ENCODE assay signal across 2 cellular contexts in the genomic region with DNA sequence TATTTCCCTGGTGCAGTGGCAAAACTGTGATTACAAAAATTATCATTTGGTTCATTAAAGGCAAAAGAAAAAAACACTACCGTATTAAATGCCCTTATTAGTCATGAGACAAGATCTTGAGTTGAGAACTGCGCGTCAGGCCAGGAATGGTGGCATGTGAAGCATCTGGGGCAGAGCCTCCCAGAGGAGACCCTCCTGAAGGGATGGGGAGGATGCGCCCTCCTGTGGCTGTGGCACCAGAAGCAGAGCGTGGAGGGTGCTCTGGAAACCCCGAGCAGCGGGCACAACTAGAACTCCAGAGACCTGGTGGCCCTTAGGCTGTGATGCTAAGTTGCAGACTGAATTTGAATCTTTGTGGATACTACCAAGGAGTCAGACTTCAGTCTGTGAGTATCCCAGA.
A peak's percentile ranks its signal among the peaks of the same experiment; 100 is the strongest.
TF ChIP-seq lines count a peak whose summit lies in the region.

No MANE protein-coding gene starts in this region.

TF ChIP-seq in GM23338, 12 proteins besides CTCF, POLR2A, EP300 and RAD21:
- no peak for TF ChIP-seq POLR2AphosphoS5 (IDR thresholded peaks at IDR 0.05; ENCODE audit: low read depth)

TF ChIP-seq in HepG2, 621 proteins besides CTCF, POLR2A, EP300 and RAD21 (continues in another document):
- no peak for TF ChIP-seq RBFOX2 (IDR thresholded peaks at IDR 0.05; ENCODE audit: low read depth, low read length)
- TF ChIP-seq, protein P1, sequence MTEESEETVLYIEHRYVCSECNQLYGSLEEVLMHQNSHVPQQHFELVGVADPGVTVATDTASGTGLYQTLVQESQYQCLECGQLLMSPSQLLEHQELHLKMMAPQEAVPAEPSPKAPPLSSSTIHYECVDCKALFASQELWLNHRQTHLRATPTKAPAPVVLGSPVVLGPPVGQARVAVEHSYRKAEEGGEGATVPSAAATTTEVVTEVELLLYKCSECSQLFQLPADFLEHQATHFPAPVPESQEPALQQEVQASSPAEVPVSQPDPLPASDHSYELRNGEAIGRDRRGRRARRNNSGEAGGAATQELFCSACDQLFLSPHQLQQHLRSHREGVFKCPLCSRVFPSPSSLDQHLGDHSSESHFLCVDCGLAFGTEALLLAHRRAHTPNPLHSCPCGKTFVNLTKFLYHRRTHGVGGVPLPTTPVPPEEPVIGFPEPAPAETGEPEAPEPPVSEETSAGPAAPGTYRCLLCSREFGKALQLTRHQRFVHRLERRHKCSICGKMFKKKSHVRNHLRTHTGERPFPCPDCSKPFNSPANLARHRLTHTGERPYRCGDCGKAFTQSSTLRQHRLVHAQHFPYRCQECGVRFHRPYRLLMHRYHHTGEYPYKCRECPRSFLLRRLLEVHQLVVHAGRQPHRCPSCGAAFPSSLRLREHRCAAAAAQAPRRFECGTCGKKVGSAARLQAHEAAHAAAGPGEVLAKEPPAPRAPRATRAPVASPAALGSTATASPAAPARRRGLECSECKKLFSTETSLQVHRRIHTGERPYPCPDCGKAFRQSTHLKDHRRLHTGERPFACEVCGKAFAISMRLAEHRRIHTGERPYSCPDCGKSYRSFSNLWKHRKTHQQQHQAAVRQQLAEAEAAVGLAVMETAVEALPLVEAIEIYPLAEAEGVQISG (CRISPR knock-in tag; IDR thresholded peaks at IDR 0.05), result no peak
- no peak for TF ChIP-seq EEA1 (CRISPR knock-in tag; IDR thresholded peaks at IDR 0.05; ENCODE audit: borderline replicate concordance)
- TF ChIP-seq, protein P2, sequence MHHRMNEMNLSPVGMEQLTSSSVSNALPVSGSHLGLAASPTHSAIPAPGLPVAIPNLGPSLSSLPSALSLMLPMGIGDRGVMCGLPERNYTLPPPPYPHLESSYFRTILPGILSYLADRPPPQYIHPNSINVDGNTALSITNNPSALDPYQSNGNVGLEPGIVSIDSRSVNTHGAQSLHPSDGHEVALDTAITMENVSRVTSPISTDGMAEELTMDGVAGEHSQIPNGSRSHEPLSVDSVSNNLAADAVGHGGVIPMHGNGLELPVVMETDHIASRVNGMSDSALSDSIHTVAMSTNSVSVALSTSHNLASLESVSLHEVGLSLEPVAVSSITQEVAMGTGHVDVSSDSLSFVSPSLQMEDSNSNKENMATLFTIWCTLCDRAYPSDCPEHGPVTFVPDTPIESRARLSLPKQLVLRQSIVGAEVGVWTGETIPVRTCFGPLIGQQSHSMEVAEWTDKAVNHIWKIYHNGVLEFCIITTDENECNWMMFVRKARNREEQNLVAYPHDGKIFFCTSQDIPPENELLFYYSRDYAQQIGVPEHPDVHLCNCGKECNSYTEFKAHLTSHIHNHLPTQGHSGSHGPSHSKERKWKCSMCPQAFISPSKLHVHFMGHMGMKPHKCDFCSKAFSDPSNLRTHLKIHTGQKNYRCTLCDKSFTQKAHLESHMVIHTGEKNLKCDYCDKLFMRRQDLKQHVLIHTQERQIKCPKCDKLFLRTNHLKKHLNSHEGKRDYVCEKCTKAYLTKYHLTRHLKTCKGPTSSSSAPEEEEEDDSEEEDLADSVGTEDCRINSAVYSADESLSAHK (CRISPR knock-in tag; IDR thresholded peaks at IDR 0.05; ENCODE audit: borderline replicate concordance), result no peak
- TF ChIP-seq, protein P3, sequence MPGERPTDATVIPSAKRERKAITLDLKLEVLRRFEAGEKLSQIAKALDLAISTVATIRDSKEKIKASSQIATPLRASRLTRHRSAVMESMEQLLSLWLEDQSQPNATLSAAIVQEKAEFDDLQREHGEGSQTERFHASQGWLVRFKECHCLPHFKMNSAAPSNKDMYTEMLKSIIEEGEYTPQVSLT (CRISPR knock-in tag; IDR thresholded peaks at IDR 0.05; ENCODE audit: borderline replicate concordance, low read depth), result no peak
- TF ChIP-seq MLLT10 (CRISPR knock-in tag; IDR thresholded peaks at IDR 0.05), result no peak
- TF ChIP-seq TCF12 (IDR thresholded peaks at IDR 0.05), result no peak
- TF ChIP-seq TCF12 (CRISPR knock-in tag; IDR thresholded peaks at IDR 0.05), result no peak
- TF ChIP-seq ZNF501 (CRISPR knock-in tag; IDR thresholded peaks at IDR 0.05), result no peak
- no peak for TF ChIP-seq ZNF256 (CRISPR knock-in tag; conservative IDR thresholded peaks at IDR 0.05)
- TF ChIP-seq SRY (CRISPR knock-in tag; IDR thresholded peaks at IDR 0.05), result no peak
- TF ChIP-seq PPARG (CRISPR knock-in tag; conservative IDR thresholded peaks at IDR 0.05), result no peak
- TF ChIP-seq, protein P4, sequence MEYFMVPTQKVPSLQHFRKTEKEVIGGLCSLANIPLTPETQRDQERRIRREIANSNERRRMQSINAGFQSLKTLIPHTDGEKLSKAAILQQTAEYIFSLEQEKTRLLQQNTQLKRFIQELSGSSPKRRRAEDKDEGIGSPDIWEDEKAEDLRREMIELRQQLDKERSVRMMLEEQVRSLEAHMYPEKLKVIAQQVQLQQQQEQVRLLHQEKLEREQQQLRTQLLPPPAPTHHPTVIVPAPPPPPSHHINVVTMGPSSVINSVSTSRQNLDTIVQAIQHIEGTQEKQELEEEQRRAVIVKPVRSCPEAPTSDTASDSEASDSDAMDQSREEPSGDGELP (IDR thresholded peaks at IDR 0.05; ENCODE audit: borderline replicate concordance, low read depth), result no peak
- TF ChIP-seq NRL (CRISPR knock-in tag; IDR thresholded peaks at IDR 0.05; ENCODE audit: borderline replicate concordance), result no peak
- no peak for TF ChIP-seq ZNF777 (CRISPR knock-in tag; IDR thresholded peaks at IDR 0.05)
- TF ChIP-seq DMAP1 (CRISPR knock-in tag; IDR thresholded peaks at IDR 0.05), result no peak
- no peak for TF ChIP-seq ZNF350 (CRISPR knock-in tag; IDR thresholded peaks at IDR 0.05; ENCODE audit: borderline replicate concordance, low read depth)
- TF ChIP-seq AHR (CRISPR knock-in tag; IDR thresholded peaks at IDR 0.05), result no peak
- TF ChIP-seq, protein P5, sequence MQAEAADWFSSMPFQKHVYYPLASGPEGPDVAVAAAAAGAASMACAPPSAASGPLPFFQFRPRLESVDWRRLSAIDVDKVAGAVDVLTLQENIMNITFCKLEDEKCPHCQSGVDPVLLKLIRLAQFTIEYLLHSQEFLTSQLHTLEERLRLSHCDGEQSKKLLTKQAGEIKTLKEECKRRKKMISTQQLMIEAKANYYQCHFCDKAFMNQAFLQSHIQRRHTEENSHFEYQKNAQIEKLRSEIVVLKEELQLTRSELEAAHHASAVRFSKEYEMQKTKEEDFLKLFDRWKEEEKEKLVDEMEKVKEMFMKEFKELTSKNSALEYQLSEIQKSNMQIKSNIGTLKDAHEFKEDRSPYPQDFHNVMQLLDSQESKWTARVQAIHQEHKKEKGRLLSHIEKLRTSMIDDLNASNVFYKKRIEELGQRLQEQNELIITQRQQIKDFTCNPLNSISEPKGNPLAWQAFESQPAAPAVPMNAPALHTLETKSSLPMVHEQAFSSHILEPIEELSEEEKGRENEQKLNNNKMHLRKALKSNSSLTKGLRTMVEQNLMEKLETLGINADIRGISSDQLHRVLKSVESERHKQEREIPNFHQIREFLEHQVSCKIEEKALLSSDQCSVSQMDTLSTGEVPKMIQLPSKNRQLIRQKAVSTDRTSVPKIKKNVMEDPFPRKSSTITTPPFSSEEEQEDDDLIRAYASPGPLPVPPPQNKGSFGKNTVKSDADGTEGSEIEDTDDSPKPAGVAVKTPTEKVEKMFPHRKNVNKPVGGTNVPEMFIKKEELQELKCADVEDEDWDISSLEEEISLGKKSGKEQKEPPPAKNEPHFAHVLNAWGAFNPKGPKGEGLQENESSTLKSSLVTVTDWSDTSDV (CRISPR knock-in tag; IDR thresholded peaks at IDR 0.05), result no peak
- TF ChIP-seq, protein P6, sequence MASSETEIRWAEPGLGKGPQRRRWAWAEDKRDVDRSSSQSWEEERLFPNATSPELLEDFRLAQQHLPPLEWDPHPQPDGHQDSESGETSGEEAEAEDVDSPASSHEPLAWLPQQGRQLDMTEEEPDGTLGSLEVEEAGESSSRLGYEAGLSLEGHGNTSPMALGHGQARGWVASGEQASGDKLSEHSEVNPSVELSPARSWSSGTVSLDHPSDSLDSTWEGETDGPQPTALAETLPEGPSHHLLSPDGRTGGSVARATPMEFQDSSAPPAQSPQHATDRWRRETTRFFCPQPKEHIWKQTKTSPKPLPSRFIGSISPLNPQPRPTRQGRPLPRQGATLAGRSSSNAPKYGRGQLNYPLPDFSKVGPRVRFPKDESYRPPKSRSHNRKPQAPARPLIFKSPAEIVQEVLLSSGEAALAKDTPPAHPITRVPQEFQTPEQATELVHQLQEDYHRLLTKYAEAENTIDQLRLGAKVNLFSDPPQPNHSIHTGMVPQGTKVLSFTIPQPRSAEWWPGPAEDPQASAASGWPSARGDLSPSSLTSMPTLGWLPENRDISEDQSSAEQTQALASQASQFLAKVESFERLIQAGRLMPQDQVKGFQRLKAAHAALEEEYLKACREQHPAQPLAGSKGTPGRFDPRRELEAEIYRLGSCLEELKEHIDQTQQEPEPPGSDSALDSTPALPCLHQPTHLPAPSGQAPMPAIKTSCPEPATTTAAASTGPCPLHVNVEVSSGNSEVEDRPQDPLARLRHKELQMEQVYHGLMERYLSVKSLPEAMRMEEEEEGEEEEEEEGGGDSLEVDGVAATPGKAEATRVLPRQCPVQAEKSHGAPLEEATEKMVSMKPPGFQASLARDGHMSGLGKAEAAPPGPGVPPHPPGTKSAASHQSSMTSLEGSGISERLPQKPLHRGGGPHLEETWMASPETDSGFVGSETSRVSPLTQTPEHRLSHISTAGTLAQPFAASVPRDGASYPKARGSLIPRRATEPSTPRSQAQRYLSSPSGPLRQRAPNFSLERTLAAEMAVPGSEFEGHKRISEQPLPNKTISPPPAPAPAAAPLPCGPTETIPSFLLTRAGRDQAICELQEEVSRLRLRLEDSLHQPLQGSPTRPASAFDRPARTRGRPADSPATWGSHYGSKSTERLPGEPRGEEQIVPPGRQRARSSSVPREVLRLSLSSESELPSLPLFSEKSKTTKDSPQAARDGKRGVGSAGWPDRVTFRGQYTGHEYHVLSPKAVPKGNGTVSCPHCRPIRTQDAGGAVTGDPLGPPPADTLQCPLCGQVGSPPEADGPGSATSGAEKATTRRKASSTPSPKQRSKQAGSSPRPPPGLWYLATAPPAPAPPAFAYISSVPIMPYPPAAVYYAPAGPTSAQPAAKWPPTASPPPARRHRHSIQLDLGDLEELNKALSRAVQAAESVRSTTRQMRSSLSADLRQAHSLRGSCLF (CRISPR knock-in tag; IDR thresholded peaks at IDR 0.05; ENCODE audit: borderline replicate concordance), result no peak
- TF ChIP-seq PAX8 (CRISPR knock-in tag; IDR thresholded peaks at IDR 0.05; ENCODE audit: borderline replicate concordance), result no peak
- TF ChIP-seq, protein P7, sequence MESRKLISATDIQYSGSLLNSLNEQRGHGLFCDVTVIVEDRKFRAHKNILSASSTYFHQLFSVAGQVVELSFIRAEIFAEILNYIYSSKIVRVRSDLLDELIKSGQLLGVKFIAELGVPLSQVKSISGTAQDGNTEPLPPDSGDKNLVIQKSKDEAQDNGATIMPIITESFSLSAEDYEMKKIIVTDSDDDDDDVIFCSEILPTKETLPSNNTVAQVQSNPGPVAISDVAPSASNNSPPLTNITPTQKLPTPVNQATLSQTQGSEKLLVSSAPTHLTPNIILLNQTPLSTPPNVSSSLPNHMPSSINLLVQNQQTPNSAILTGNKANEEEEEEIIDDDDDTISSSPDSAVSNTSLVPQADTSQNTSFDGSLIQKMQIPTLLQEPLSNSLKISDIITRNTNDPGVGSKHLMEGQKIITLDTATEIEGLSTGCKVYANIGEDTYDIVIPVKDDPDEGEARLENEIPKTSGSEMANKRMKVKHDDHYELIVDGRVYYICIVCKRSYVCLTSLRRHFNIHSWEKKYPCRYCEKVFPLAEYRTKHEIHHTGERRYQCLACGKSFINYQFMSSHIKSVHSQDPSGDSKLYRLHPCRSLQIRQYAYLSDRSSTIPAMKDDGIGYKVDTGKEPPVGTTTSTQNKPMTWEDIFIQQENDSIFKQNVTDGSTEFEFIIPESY (CRISPR knock-in tag; IDR thresholded peaks at IDR 0.05), result peak; percentile 61
- TF ChIP-seq BCL6 (CRISPR knock-in tag; IDR thresholded peaks at IDR 0.05), result no peak
- TF ChIP-seq HNRNPL (IDR thresholded peaks at IDR 0.05; ENCODE audit: low read depth, low read length), result no peak
- 0 out of 2 replicates have a peak, but pooled peaks have one; percentile 24 for TF ChIP-seq ZNF816 (CRISPR knock-in tag; IDR thresholded peaks at IDR 0.05; ENCODE audit: borderline replicate concordance)
- TF ChIP-seq, protein P8, sequence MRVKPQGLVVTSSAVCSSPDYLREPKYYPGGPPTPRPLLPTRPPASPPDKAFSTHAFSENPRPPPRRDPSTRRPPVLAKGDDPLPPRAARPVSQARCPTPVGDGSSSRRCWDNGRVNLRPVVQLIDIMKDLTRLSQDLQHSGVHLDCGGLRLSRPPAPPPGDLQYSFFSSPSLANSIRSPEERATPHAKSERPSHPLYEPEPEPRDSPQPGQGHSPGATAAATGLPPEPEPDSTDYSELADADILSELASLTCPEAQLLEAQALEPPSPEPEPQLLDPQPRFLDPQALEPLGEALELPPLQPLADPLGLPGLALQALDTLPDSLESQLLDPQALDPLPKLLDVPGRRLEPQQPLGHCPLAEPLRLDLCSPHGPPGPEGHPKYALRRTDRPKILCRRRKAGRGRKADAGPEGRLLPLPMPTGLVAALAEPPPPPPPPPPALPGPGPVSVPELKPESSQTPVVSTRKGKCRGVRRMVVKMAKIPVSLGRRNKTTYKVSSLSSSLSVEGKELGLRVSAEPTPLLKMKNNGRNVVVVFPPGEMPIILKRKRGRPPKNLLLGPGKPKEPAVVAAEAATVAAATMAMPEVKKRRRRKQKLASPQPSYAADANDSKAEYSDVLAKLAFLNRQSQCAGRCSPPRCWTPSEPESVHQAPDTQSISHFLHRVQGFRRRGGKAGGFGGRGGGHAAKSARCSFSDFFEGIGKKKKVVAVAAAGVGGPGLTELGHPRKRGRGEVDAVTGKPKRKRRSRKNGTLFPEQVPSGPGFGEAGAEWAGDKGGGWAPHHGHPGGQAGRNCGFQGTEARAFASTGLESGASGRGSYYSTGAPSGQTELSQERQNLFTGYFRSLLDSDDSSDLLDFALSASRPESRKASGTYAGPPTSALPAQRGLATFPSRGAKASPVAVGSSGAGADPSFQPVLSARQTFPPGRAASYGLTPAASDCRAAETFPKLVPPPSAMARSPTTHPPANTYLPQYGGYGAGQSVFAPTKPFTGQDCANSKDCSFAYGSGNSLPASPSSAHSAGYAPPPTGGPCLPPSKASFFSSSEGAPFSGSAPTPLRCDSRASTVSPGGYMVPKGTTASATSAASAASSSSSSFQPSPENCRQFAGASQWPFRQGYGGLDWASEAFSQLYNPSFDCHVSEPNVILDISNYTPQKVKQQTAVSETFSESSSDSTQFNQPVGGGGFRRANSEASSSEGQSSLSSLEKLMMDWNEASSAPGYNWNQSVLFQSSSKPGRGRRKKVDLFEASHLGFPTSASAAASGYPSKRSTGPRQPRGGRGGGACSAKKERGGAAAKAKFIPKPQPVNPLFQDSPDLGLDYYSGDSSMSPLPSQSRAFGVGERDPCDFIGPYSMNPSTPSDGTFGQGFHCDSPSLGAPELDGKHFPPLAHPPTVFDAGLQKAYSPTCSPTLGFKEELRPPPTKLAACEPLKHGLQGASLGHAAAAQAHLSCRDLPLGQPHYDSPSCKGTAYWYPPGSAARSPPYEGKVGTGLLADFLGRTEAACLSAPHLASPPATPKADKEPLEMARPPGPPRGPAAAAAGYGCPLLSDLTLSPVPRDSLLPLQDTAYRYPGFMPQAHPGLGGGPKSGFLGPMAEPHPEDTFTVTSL (CRISPR knock-in tag; IDR thresholded peaks at IDR 0.05; ENCODE audit: borderline replicate concordance), result no peak
- TF ChIP-seq RBAK (CRISPR knock-in tag; IDR thresholded peaks at IDR 0.05), result no peak
- TF ChIP-seq RBM39 (IDR thresholded peaks at IDR 0.05; ENCODE audit: low read depth, low read length, poor library complexity, severe bottlenecking), result no peak
- TF ChIP-seq MAFK (conservative IDR thresholded peaks at IDR 0.05 in 1 of 2, IDR thresholded peaks at IDR 0.05 in 1 of 2; ENCODE audit: low read length in 2 of 2), result no peak
- no peak for TF ChIP-seq PHB2 (IDR thresholded peaks at IDR 0.05; ENCODE audit: partially characterized antibody)
- TF ChIP-seq RBM22 (optimal IDR thresholded peaks at IDR 0.05; ENCODE audit: low read length), result peak; percentile 65
- TF ChIP-seq SMC3 (IDR thresholded peaks at IDR 0.05; ENCODE audit: low read length), result 0 out of 2 replicates have a peak, but pooled peaks have one; percentile 2
- TF ChIP-seq, protein P9, sequence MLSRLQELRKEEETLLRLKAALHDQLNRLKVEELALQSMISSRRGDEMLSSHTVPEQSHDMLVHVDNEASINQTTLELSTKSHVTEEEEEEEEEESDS (CRISPR knock-in tag; IDR thresholded peaks at IDR 0.05; ENCODE audit: borderline replicate concordance), result no peak
